In the genomic region with DNA sequence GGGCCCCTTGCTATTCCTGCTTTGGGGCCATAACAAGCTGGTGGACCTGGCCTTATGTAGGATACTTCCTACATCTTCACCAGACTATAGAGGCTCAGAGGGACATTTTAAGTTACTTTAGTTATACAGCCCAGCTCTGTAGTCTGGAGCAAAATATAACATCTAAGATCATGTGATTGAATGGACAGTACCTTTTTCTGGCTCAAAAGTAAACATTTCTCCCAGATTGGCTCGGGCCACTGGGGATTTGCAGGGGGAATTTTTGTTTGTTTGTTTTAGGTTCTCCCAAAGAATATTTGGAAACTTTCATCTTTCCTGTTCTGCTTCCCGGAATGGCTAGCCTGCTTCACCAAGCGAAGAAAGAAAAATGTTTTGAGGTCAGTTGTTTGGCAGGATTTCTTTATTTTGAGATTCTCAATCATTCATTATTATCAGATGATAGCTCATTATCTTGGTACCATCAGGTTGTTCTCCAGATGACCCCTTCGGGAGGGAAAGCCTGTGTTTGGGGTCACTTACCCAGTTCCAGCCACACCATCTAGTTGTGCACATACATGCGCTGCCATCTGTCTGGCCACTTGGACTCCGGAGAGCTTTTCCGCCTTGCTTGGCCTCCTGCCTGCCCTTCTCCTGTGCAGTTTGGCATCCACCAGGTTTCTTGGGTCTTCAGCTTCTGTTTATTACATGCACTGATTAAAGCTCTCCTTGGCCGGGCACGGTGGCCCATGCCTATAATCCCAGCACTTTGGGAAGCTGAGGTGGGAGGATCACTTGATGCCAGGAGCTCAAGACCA, we compare ENCODE assay signal across 27 cellular contexts. TPM values are rescaled to one million over a fixed set of nuclear protein-coding genes. Genes with fewer than 3 reads are reported as not detected.
DNase-seq lines count a peak whose midpoint lies in the region; ATAC-seq and TF ChIP-seq lines count a peak whose summit lies in the region.
"Had no signal": no experiment of that assay in that cellular context is flagged by ENCODE, and none has a peak within 500 bp of the region (broad histone marks: within the 10 kb centered on the region; RNA-seq: fewer than 3 reads in every experiment).

No MANE protein-coding gene starts in this region.

- no peak overlapping the region for H2BK5ac ChIP-seq in mesenchymal stem cell (ENCODE audit: low read depth, low read length, poor library complexity, severe bottlenecking)

- intact Hi-C loops in heart left ventricle (cut with DNase I) = loop anchor here in 1 of 10 donors (5.0 kb wide), 1 partner anchor 93 kb away; no protein-coding TSS in a partner anchor

- no peaks in the 10 kb centered on the region for H3K9me3 Mint-ChIP-seq in endodermal cell
- H3K9me3 Mint-ChIP-seq: activated naive CD4-positive, alpha-beta T cell treated with anti-CD3 and anti-CD28 coated beads, Interleukin-2, amount 50 U/mL, for 24 hours; activated T-helper 2 cell treated with anti-CD3 and anti-CD28 coated beads, Interferon-gamma antibody, Interleukin-2, Interleukin-4, amounts not matched to agents 10 μg/mL and 5 μg/mL and 100 μg/mL, durations not matched to agents 14 hours and 24 hours and 36 hours; CD4-positive, alpha-beta T cell; effector memory CD8-positive, alpha-beta T cell; nephron had no signal

- no peak overlapping the region for H2BK12ac ChIP-seq in mesenchymal stem cell (ENCODE audit: low read length in 2 of 2)

- peaks cover 2% of the 10 kb centered on the region for H3K79me1 ChIP-seq in mesenchymal stem cell (replicated peaks; ENCODE audit: low read length, poor library complexity, severe bottlenecking)

- no peak overlapping the region for H2BK120ac ChIP-seq in mesenchymal stem cell (ENCODE audit: low read depth, low read length)

- H3K27me3 ChIP-seq in heart left ventricle (no peaks in the 10 kb centered on the region), right atrium auricular region (no peaks in the 10 kb centered on the region), endodermal cell (ENCODE audit: control insufficient read depth, insufficient read depth, low read length, poor library complexity, severe bottlenecking) (no peaks in the 10 kb centered on the region), mesenchymal stem cell (ENCODE audit: control insufficient read depth in 1 of 2, insufficient read depth in 1 of 2, low read length in 2 of 2) (no peaks in the 10 kb centered on the region)
- H3K27me3 ChIP-seq: breast epithelium, suprapubic skin had no signal

- H4K8ac ChIP-seq in mesenchymal stem cell (ENCODE audit: low read length) = peak overlapping the region; percentile 27

- no peaks in the 10 kb centered on the region for H3K27me3 Mint-ChIP-seq in endodermal cell (ENCODE audit: insufficient read depth)
- H3K27me3 Mint-ChIP-seq: activated naive CD4-positive, alpha-beta T cell treated with anti-CD3 and anti-CD28 coated beads, Interleukin-2, amount 50 U/mL, for 24 hours; CD4-positive, alpha-beta T cell; effector memory CD8-positive, alpha-beta T cell had no signal

- H3K36me3 ChIP-seq in heart left ventricle = peaks cover 0 to 20% (median 0%) of the 10 kb centered on the region in 9 donors
- H3K36me3 ChIP-seq in right atrium auricular region = no peaks in the 10 kb centered on the region
- peaks cover 48% of the 10 kb centered on the region for H3K36me3 ChIP-seq in endodermal cell (ENCODE audit: control insufficient read depth, insufficient read depth, low read length)
- peaks cover 25 to 76% of the 10 kb centered on the region in 2 experiments for H3K36me3 ChIP-seq in mesenchymal stem cell (ENCODE audit: control insufficient read depth in 1 of 2, insufficient read depth in 2 of 2, low read depth in 1 of 2, low read length in 2 of 2)
- H3K36me3 ChIP-seq: breast epithelium had no signal

- no peak overlapping the region for H3K4me2 ChIP-seq in mesenchymal stem cell (ENCODE audit: low read length, poor library complexity, severe bottlenecking)
- H3K4me2 ChIP-seq: KMS-11 had no signal

- H2AFZ ChIP-seq in mesenchymal stem cell (ENCODE audit: low read depth, low read length) = no peak overlapping the region

- H3K9me3 ChIP-seq in heart left ventricle (no peaks in the 10 kb centered on the region), right atrium auricular region (no peaks in the 10 kb centered on the region), endodermal cell (ENCODE audit: control insufficient read depth, low read length) (no peaks in the 10 kb centered on the region), mesenchymal stem cell (ENCODE audit: control insufficient read depth, low read length) (no peaks in the 10 kb centered on the region)
- H3K9me3 ChIP-seq: breast epithelium, suprapubic skin had no signal

- no peak overlapping the region for H3K14ac ChIP-seq in mesenchymal stem cell (ENCODE audit: low read length in 2 of 2)

- no peak for TF ChIP-seq CTCF in heart left ventricle (IDR thresholded peaks at IDR 0.05)
- TF ChIP-seq CTCF in right atrium auricular region (IDR thresholded peaks at IDR 0.05) = no peak
- no peak for TF ChIP-seq CTCF in endodermal cell (conservative IDR thresholded peaks at IDR 0.05)

- H3K23ac ChIP-seq in mesenchymal stem cell (ENCODE audit: low read length in 2 of 2) = no peak overlapping the region

- peak overlapping the region in 1 of 2 experiments; percentile 24 for H3K4ac ChIP-seq in mesenchymal stem cell (ENCODE audit: low read depth in 1 of 2, low read length in 2 of 2)

- H3K4me3 Mint-ChIP-seq in endodermal cell = no peak overlapping the region
- H3K4me3 Mint-ChIP-seq: activated naive CD4-positive, alpha-beta T cell treated with anti-CD3 and anti-CD28 coated beads, Interleukin-2, amount 50 U/mL, for 24 hours; CD4-positive, alpha-beta T cell; effector memory CD8-positive, alpha-beta T cell; nephron had no signal

- no peak overlapping the region for H3K4me3 ChIP-seq in heart left ventricle
- H3K4me3 ChIP-seq in right atrium auricular region = no peak overlapping the region
- no peak overlapping the region for H3K4me3 ChIP-seq in endodermal cell (ENCODE audit: low read length)
- H3K4me3 ChIP-seq in mesenchymal stem cell (ENCODE audit: insufficient read depth in 1 of 2, low read depth in 1 of 2, low read length in 2 of 2) = no peak overlapping the region
- H3K4me3 ChIP-seq: breast epithelium, suprapubic skin had no signal

- H3K9ac ChIP-seq in endodermal cell (ENCODE audit: extremely low read depth, low read length, poor library complexity, severe bottlenecking) (no peak overlapping the region), mesenchymal stem cell (ENCODE audit: low read length) (no peak overlapping the region)
- H3K9ac ChIP-seq: KMS-11 had no signal

- H3K4me1 Mint-ChIP-seq in endodermal cell = no peaks in the 10 kb centered on the region
- H3K4me1 Mint-ChIP-seq: activated naive CD4-positive, alpha-beta T cell treated with anti-CD3 and anti-CD28 coated beads, Interleukin-2, amount 50 U/mL, for 24 hours had no signal

- H3K4me1 ChIP-seq in heart left ventricle = peaks cover 0 to 36% (median 16%) of the 10 kb centered on the region in 12 donors
- peaks cover 0 to 11% of the 10 kb centered on the region in 2 donors for H3K4me1 ChIP-seq in right atrium auricular region
- H3K4me1 ChIP-seq in endodermal cell (ENCODE audit: control insufficient read depth, insufficient read depth, low read length) = no peaks in the 10 kb centered on the region
- no peaks in the 10 kb centered on the region for H3K4me1 ChIP-seq in mesenchymal stem cell (ENCODE audit: control insufficient read depth, insufficient read depth, low read depth, low read length)
- H3K4me1 ChIP-seq: breast epithelium, suprapubic skin had no signal

- peak overlapping the region; percentile 55 for H3K27ac Mint-ChIP-seq in endodermal cell
- H3K27ac Mint-ChIP-seq: activated naive CD4-positive, alpha-beta T cell treated with anti-CD3 and anti-CD28 coated beads, Interleukin-2, amount 50 U/mL, for 24 hours; activated T-helper 2 cell treated with anti-CD3 and anti-CD28 coated beads, Interferon-gamma antibody, Interleukin-2, Interleukin-4, amounts not matched to agents 10 μg/mL and 5 μg/mL and 100 μg/mL, durations not matched to agents 14 hours and 24 hours and 36 hours; CD4-positive, alpha-beta T cell; effector memory CD8-positive, alpha-beta T cell had no signal

- H3K18ac ChIP-seq in mesenchymal stem cell (ENCODE audit: low read depth in 1 of 2, low read length in 2 of 2) = no peak overlapping the region

- peak overlapping the region in 9 of 12 donors; percentile 4 to 75 (median 48) for H3K27ac ChIP-seq in heart left ventricle
- H3K27ac ChIP-seq in right atrium auricular region = peak overlapping the region in 1 of 2 donors; percentile 26
- H3K27ac ChIP-seq in endodermal cell (ENCODE audit: low read depth, low read length) = no peak overlapping the region
- no peak overlapping the region for H3K27ac ChIP-seq in mesenchymal stem cell (ENCODE audit: low read length, poor library complexity, severe bottlenecking)
- H3K27ac ChIP-seq: breast epithelium, KMS-11, suprapubic skin had no signal

- no peak overlapping the region for H2AK5ac ChIP-seq in mesenchymal stem cell (ENCODE audit: low read length, severe bottlenecking)

- peaks cover 68% of the 10 kb centered on the region for H3K36me3 Mint-ChIP-seq in endodermal cell (ENCODE audit: low read depth)

- H4K91ac ChIP-seq in mesenchymal stem cell (ENCODE audit: low read length) = no peak overlapping the region

- ATAC-seq in heart left ventricle = peak in 3 of 4 donors; percentile 23 to 68 (median 46)
- no peak for ATAC-seq in GM18498 (IDR thresholded peaks at IDR 0.05; ENCODE audit: unreplicated experiment)
- ATAC-seq: effector memory CD8-positive, alpha-beta T cell; PC-3 had no signal

- DNase-seq in heart left ventricle (peak in 2 of 5 donors; percentile 46 to 62), right atrium auricular region (ENCODE audit: low spot score) (no peak), endodermal cell (no peak), mesenchymal stem cell (no peak), T-helper 1 cell (no peak)
- no peak for DNase-seq in activated CD4-positive, alpha-beta T cell treated with anti-CD3 and anti-CD28 coated beads for 1 hour
- DNase-seq: activated CD4-positive, alpha-beta T cell treated with anti-CD3 and anti-CD28 coated beads for 48 hours; AML-193; CD4-positive, alpha-beta T cell; cortex of kidney; effector memory CD8-positive, alpha-beta T cell; EL; H7; NCI-H1417; NCI-H2081; NCI-H524 treated with DMSO at 0.1 percent for 48 hours; NK-92 treated with Interleukin-12 subunit alpha and Interleukin-12 subunit beta, amount 100 ng/mL, for 24 hours; PC-3; small intestine; stimulated activated naive CD4-positive, alpha-beta T cell had no signal

- 36 to 62% (median 45%) methylated on average over 9 of the region's 9 CpGs for WGBS in heart left ventricle, 4 donors
- 93 to 98% methylated on average over 6 to 9 of the region's 9 CpGs for WGBS in endodermal cell (ENCODE audit: insufficient coverage in 1 of 2, insufficient read length in 1 of 2), 2 experiments
- WGBS in mesenchymal stem cell = 93% methylated on average over 7 of the region's 9 CpGs

- no peak overlapping the region for H2BK15ac ChIP-seq in mesenchymal stem cell (ENCODE audit: low read depth, poor library complexity, severe bottlenecking)

- no peak for TF ChIP-seq POLR2A in heart left ventricle (IDR thresholded peaks at IDR 0.05)

RNA-seq across cellular contexts. Expression of gene IQCK, which starts 17.2 kb away (rescaled TPM):
- total RNA-seq in heart left ventricle (10 to 100 TPM in 3 of 9 donors, 1 to 10 TPM in 6; 5.7 to 17.4 (median 9.0) TPM), right atrium auricular region (10 to 100 TPM in 1 of 2 donors, 1 to 10 TPM in 1; 7.5 to 14.4 TPM), endodermal cell (10 to 100 TPM; 21.1 to 30.1 TPM)
- polyA plus RNA-seq in heart left ventricle = 1 to 10 TPM; 5.6 to 9.6 TPM
- 21.5 TPM for polyA plus RNA-seq in endodermal cell (2013, experiment 1 of 2)
- polyA plus RNA-seq in endodermal cell (2013, experiment 2 of 2) = 19.6 TPM
- 17.2 TPM for polyA plus RNA-seq in mesenchymal stem cell (2013, experiment 1 of 2)
- polyA plus RNA-seq in mesenchymal stem cell (2013, experiment 2 of 2) = 16.6 TPM

RNA-seq across cellular contexts. Expression of gene KNOP1, which starts 17.2 kb away (rescaled TPM):
- total RNA-seq in heart left ventricle = 10 to 100 TPM in 1 of 9 donors, 1 to 10 TPM in 8; 6.3 to 11.5 (median 7.9) TPM
- polyA plus RNA-seq in heart left ventricle = 10 to 100 TPM in 1 of 2 donors, 1 to 10 TPM in 1; 9.1 to 12.1 TPM
- total RNA-seq in right atrium auricular region = 1 to 10 TPM; 4.1 to 5.4 TPM
- 10 to 100 TPM; 83.9 to 95.9 TPM for total RNA-seq in endodermal cell
- polyA plus RNA-seq in endodermal cell (2013, experiment 1 of 2) = 57.7 TPM
- polyA plus RNA-seq in endodermal cell (2013, experiment 2 of 2) = 62.8 TPM
- polyA plus RNA-seq in mesenchymal stem cell (2013, experiment 1 of 2) = 49.1 TPM
- polyA plus RNA-seq in mesenchymal stem cell (2013, experiment 2 of 2) = 47.9 TPM

Comparison
In these comparisons a context has a peak if more than half of its experiments do, and no peak if none do; other contexts are left out.
1. H3K27ac ChIP-seq: peak in heart left ventricle (9 of 12); none in endodermal cell (single experiment) and mesenchymal stem cell (single experiment).
2. RNA of gene KNOP1, which starts 17.2 kb away (total RNA-seq): 83.9 to 95.9 TPM in endodermal cell; 6.3 to 11.5 TPM in heart left ventricle and 4.1 to 5.4 TPM in right atrium auricular region; every median in the first group is over 4 times any median in the second.